Comparison of ENCODE assay signal across 9 cellular contexts in the genomic region with DNA sequence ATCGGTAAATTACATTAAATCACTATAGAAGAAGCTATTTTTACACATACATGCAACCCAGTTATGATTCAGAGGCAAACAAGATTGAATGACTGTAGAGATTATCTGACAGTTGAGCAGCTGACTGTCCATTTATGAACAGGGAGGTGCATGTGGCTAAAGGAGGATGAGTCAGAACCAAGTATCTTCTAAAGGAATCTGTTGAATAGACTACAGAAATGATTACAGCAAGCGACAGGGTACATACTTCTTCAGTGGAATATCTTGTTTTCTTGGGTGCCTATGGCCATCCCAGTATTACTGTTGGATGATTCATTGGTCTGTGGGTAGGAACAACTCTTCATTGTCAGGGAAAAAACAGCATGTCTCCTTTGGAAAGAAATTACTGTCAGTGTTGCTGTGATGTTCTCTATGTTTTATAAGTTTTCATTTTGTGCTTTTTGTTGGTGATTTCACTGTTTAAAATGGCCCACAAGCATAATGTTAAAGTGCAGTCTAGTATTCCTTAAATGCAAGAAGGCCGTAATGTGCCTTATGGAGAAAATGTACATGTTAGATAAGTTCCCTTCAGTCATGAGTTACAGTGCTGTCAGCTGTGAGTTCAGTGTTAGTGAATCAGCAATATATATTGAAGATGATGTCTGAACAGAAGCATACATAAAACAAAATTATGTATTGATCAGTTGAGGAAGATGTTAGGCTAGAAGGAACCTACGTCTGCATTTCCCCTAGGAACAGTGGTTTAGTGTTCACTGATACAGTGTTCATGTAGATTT. TPM values are rescaled to one million over a fixed set of nuclear protein-coding genes. Genes with fewer than 3 reads are reported as not detected.
A peak's percentile ranks its signal among the peaks of the same experiment; 100 is the strongest.
DNase-seq lines count a peak whose midpoint lies in the region; ATAC-seq, FAIRE-seq and TF ChIP-seq lines count a peak whose summit lies in the region.
"Had no signal": no experiment of that assay in that cellular context is flagged by ENCODE, and none has a peak within 500 bp of the region (broad histone marks: within the 10 kb centered on the region; RNA-seq: fewer than 3 reads in every experiment).

No MANE protein-coding gene starts in this region.

- peak; percentile 70 for FAIRE-seq in GM12891 (lab: Jason Lieb, UNC)
- FAIRE-seq: frontal cortex had no signal

- peaks cover 81% of the 10 kb centered on the region for H3K79me2 ChIP-seq in osteoblast (ENCODE audit: insufficient read depth, low read length)

- ATAC-seq in left lobe of liver, result no peak
- no peak for ATAC-seq in HG03521 (IDR thresholded peaks at IDR 0.05; ENCODE audit: unreplicated experiment)

- DNase-seq in GM12891 (ENCODE audit: insufficient read length, low spot score), result peak; percentile 11
- peak; percentile 95 for DNase-seq in HS-5 (ENCODE audit: low read depth)
- DNase-seq in astrocyte of the spinal cord (ENCODE audit: low read depth, low spot score), result peak; percentile 92
- peak; percentile 93 for DNase-seq in osteoblast (ENCODE audit: insufficient read length, low spot score, missing footprints)
- DNase-seq in NCI-H510A treated with DMSO at 0.1 percent for 48 hours (lab: John Stamatoyannopoulos, UW), result no peak
- no peak for DNase-seq in activated gamma-delta T cell (lab: John Stamatoyannopoulos, UW)
- DNase-seq in left lobe of liver (ENCODE audit: low spot score), result no peak

- H3K36me3 ChIP-seq in osteoblast (ENCODE audit: insufficient read depth, low read length), result peaks cover 13% of the 10 kb centered on the region

- no peak for TF ChIP-seq CTCF in astrocyte of the spinal cord (IDR thresholded peaks at IDR 0.05; ENCODE audit: low read depth, low read length)
- no peak for TF ChIP-seq CTCF in osteoblast (IDR thresholded peaks at IDR 0.05; ENCODE audit: extremely low read depth, low read depth, low read length)

- H3K9me3 ChIP-seq in osteoblast (ENCODE audit: low read depth, low read length), result no peaks in the 10 kb centered on the region

- peak overlapping the region; percentile 84 for H3K4me2 ChIP-seq in osteoblast (ENCODE audit: insufficient read depth, low read length)

- peaks cover 5% of the 10 kb centered on the region for H4K20me1 ChIP-seq in osteoblast (ENCODE audit: insufficient read depth, low read length)

- peak overlapping the region; percentile 7 for H2AFZ ChIP-seq in osteoblast (ENCODE audit: low read length)

- no peak overlapping the region for H3K4me3 ChIP-seq in astrocyte of the spinal cord (ENCODE audit: low read depth, low read length)
- H3K4me3 ChIP-seq in osteoblast (ENCODE audit: insufficient read depth, low read length), result peak overlapping the region; percentile 46

- in situ Hi-C loops in astrocyte of the spinal cord (cut with HindIII; ENCODE audit: low sequenced_read_pairs), result no loop called here

- TF ChIP-seq POLR2A in GM12891 (IDR thresholded peaks at IDR 0.05; ENCODE audit: low read depth, low read length), result no peak

- H3K27me3 ChIP-seq in osteoblast (ENCODE audit: insufficient read depth, low read length), result no peaks in the 10 kb centered on the region

- H3K27ac ChIP-seq in osteoblast (ENCODE audit: low read depth, low read length), result peak overlapping the region; percentile 84

- H3K4me1 ChIP-seq in osteoblast (ENCODE audit: insufficient read depth, low read length), result peaks cover 14% of the 10 kb centered on the region

TF ChIP-seq in GM12891, 5 proteins besides CTCF, POLR2A, EP300 and RAD21:
- TF ChIP-seq SPI1 (IDR thresholded peaks at IDR 0.05; ENCODE audit: low read depth, low read length) (no peak), TAF1 (IDR thresholded peaks at IDR 0.05; ENCODE audit: low read depth, low read length) (no peak), PAX5 (IDR thresholded peaks at IDR 0.05; ENCODE audit: insufficient read depth, low read length, severe bottlenecking) (no peak), POU2F2 (IDR thresholded peaks at IDR 0.05; ENCODE audit: low read depth, low read length) (no peak), POLR2AphosphoS5 (IDR thresholded peaks at IDR 0.05; ENCODE audit: low read depth, low read length) (no peak)

RNA-seq across cellular contexts. Expression of gene CBFB, which starts 27.0 kb away (rescaled TPM):
- 28.7 TPM for polyA plus RNA-seq in GM12891 (2012; ENCODE audit: low read depth, missing spikeins)
- 61.3 and 63.0 TPM in 2 replicates for total RNA-seq in osteoblast
- total RNA-seq in left lobe of liver, result 12.2 TPM

RNA-seq across cellular contexts. Expression of gene PHAF1, which starts 53.8 kb away (rescaled TPM):
- polyA plus RNA-seq in GM12891 (2012; ENCODE audit: low read depth, missing spikeins), result 5.9 TPM
- total RNA-seq in osteoblast (13.8 and 17.1 TPM in 2 replicates), left lobe of liver (29.1 TPM)

Comparison
In these comparisons a context has a peak if more than half of its experiments do, and no peak if none do; other contexts are left out.
1. DNase-seq: peak in GM12891 (single experiment), HS-5 (single experiment), astrocyte of the spinal cord (single experiment) and osteoblast (single experiment); none in NCI-H510A treated with DMSO at 0.1 percent for 48 hours (single experiment), activated gamma-delta T cell (single experiment) and left lobe of liver (single experiment).